Comparison of ENCODE assay signal across 22 cellular contexts in genomic region chr14:34044373-34044637, GRCh38.
A peak's percentile ranks its signal among the peaks of the same experiment; 100 is the strongest.
DNase-seq lines count a peak whose midpoint lies in the region; ATAC-seq, FAIRE-seq and TF ChIP-seq lines count a peak whose summit lies in the region.
"Had no signal": no experiment of that assay in that cellular context is flagged by ENCODE, and none has a peak within 500 bp of the region (broad histone marks: within the 10 kb centered on the region; RNA-seq: fewer than 3 reads in every experiment).

No MANE protein-coding gene starts in this region.

- H2BK12ac ChIP-seq in H9 (ENCODE audit: insufficient read length, low read depth, low read length), result no peak overlapping the region

- POLR2A ChIA-PET in HepG2 (lab: Yijun Ruan, JAX), result interaction anchor here (0.8 to 2.4 kb wide), 17 partner anchors 8 to 135 kb away, joined by 3 to 69 read pairs (median 5); partner anchors contain the start of gene EGLN3

- no peak overlapping the region for H3K14ac ChIP-seq in H9 (ENCODE audit: insufficient read depth, low read length)

- H3K4me3 ChIP-seq in HepG2 (replicated peaks in 1 of 3; ENCODE audit: insufficient read depth in 1 of 3, low read depth in 2 of 3, low read length in 3 of 3) (no peak overlapping the region), small intestine (ENCODE audit: low read depth in 1 of 2, low read length in 2 of 2) (no peak overlapping the region)
- H3K4me3 ChIP-seq: adrenal gland, lower lobe of right lung, stomach, upper lobe of left lung had no signal

- no peak overlapping the region for H3K23ac ChIP-seq in H9 (ENCODE audit: insufficient read length, low read depth, low read length)

- peaks cover 5% of the 10 kb centered on the region for H3K4me1 ChIP-seq in H9 (ENCODE audit: insufficient read depth, low read length)
- peaks cover 75% of the 10 kb centered on the region for H3K4me1 ChIP-seq in HepG2 (ENCODE audit: insufficient read depth, low read length)
- peaks cover 0 to 2% of the 10 kb centered on the region in 2 donors for H3K4me1 ChIP-seq in small intestine (ENCODE audit: control insufficient read depth in 2 of 2, insufficient read depth in 1 of 2, low read depth in 1 of 2, low read length in 1 of 2)
- H3K4me1 ChIP-seq: adrenal gland, lower lobe of right lung, stomach, upper lobe of left lung had no signal

- H2BK120ac ChIP-seq in H9 (ENCODE audit: low read depth, low read length, poor library complexity, severe bottlenecking), result no peak overlapping the region

- H3K27me3 Mint-ChIP-seq in T-helper 1 cell treated with Interleukin-12 subunit alpha and Interleukin-12 subunit beta and Interleukin-4 antibody, amounts not matched to agents 30 μg/mL and 1 μg/mL, for 36 hours (ENCODE audit: low read depth), result no peaks in the 10 kb centered on the region
- 0 out of 2 replicates have a peak, but pooled peaks cover 1% of the 10 kb centered on the region for H3K27me3 Mint-ChIP-seq in H9 (ENCODE audit: low read depth)
- H3K27me3 Mint-ChIP-seq in activated T-helper 17 cell treated with anti-CD3 and anti-CD28 coated beads, Interleukin-2, amount 50 U/mL, for 72 hours, result no peaks in the 10 kb centered on the region
- H3K27me3 Mint-ChIP-seq in nephron progenitor cell (ENCODE audit: low read depth, poor library complexity), result peaks cover 2% of the 10 kb centered on the region
- H3K27me3 Mint-ChIP-seq: activated B cell treated with CpG ODN at 0.5 μM for 24 hours had no signal

- H3K23me2 ChIP-seq in H9 (ENCODE audit: insufficient read length, low read depth, low read length, poor library complexity, severe bottlenecking), result no peaks in the 10 kb centered on the region

- TF ChIP-seq CTCF in H9 (conservative IDR thresholded peaks at IDR 0.05) (no peak), HepG2 (CRISPR knock-in tag; IDR thresholded peaks at IDR 0.05) (no peak), nephron progenitor cell (IDR thresholded peaks at IDR 0.05) (no peak)

- no peak overlapping the region for H2BK5ac ChIP-seq in H9 (ENCODE audit: insufficient read length, low read length)

- BruUV-seq in HepG2 (replicated peaks; lab: Mats Ljungman, UMichigan), result no TSS peak

- TF ChIP-seq POLR2A in HepG2 (IDR thresholded peaks at IDR 0.05; ENCODE audit: insufficient read depth in 1 of 2, low read depth in 2 of 2, low read length in 2 of 2), result no peak

- in situ Hi-C loops in HepG2 (cut with HindIII; ENCODE audit: extremely low pct_ligation_motif_present, low pct_unique_long_range_greater_than_20kb), result loop anchor here (25.0 kb wide), 1 partner anchor 418 kb away; the partner anchor contains the start of gene SPTSSA

- DNase-seq in T-helper 1 cell, result no peak
- no peak for DNase-seq in H9
- DNase-seq in HepG2 (ENCODE audit: low spot score), result no peak
- DNase-seq in small intestine, result no peak
- DNase-seq in nephron progenitor cell, result no peak
- no peak for DNase-seq in activated CD4-positive, CD25-positive, alpha-beta regulatory T cell treated with anti-CD3 and anti-CD28 coated beads, Interleukin-2, amount 50 U/mL, for 72 hours
- DNase-seq: activated B cell treated with CpG ODN at 0.5 μM for 24 hours, adrenal gland, foreskin keratinocyte, hippocampal formation, lower lobe of right lung, NCI-H1417, NCI-H526 treated with DMSO at 0.1 percent for 48 hours, posterior cingulate gyrus, stomach, upper lobe of left lung had no signal

- CTCF ChIA-PET in HepG2 (lab: Yijun Ruan, JAX; ENCODE audit: low intra/inter-chr PET ratio, low total read pairs), result no interaction called here

- no peak overlapping the region for H4K91ac ChIP-seq in H9 (ENCODE audit: insufficient read length, low read depth, low read length)

- no peak overlapping the region for H2BK15ac ChIP-seq in H9 (ENCODE audit: low read depth, low read length)

- no peak overlapping the region for H3K27ac ChIP-seq in H9 (ENCODE audit: insufficient read length, low read depth, low read length)
- peak overlapping the region; percentile 62 for H3K27ac ChIP-seq in HepG2 (ENCODE audit: extremely low read length, insufficient read depth, low read length)
- H3K27ac ChIP-seq in small intestine (ENCODE audit: low read depth in 1 of 2, low read length in 1 of 2), result no peak overlapping the region
- H3K27ac ChIP-seq: 22Rv1, adrenal gland, foreskin keratinocyte, lower lobe of right lung, upper lobe of left lung had no signal

- peak overlapping the region; percentile 4 for H3K18ac ChIP-seq in H9 (ENCODE audit: insufficient read length, low read depth, low read length)

- intact Hi-C loops in HepG2 (cut with micrococcal nuclease; ENCODE audit: unreplicated experiment), result no loop called here

- peak overlapping the region; percentile 36 for H3K4me3 Mint-ChIP-seq in T-helper 1 cell treated with Interleukin-12 subunit alpha and Interleukin-12 subunit beta and Interleukin-4 antibody, amounts not matched to agents 30 μg/mL and 1 μg/mL, for 36 hours
- H3K4me3 Mint-ChIP-seq in H9 (no peak overlapping the region), nephron progenitor cell (no peak overlapping the region)
- H3K4me3 Mint-ChIP-seq in activated T-helper 17 cell treated with anti-CD3 and anti-CD28 coated beads, Interleukin-2, amount 50 U/mL, for 72 hours, result peak overlapping the region; percentile 74
- H3K4me3 Mint-ChIP-seq: activated B cell treated with CpG ODN at 0.5 μM for 24 hours, B cell had no signal

- FAIRE-seq in HepG2 (lab: Jason Lieb, UNC) (no peak), small intestine (lab: Jason Lieb, UNC) (no peak)
- FAIRE-seq: D721Med, H1 had no signal

- H3K79me1 ChIP-seq in H9 (ENCODE audit: insufficient read depth, low read depth, low read length, poor library complexity, severe bottlenecking), result no peaks in the 10 kb centered on the region

- no peak overlapping the region for H3K4ac ChIP-seq in H9 (ENCODE audit: low read depth, low read length)

- H4K8ac ChIP-seq in H9 (replicated peaks; ENCODE audit: insufficient read length, low read depth, low read length), result no peak overlapping the region

- TF ChIP-seq EP300 in HepG2 (IDR thresholded peaks at IDR 0.05; ENCODE audit: low read depth in 2 of 2, low read length in 2 of 2), result no peak
- TF ChIP-seq EP300 in HepG2 (CRISPR knock-in tag; IDR thresholded peaks at IDR 0.05; ENCODE audit: borderline replicate concordance), result no peak

- H3K79me2 ChIP-seq in H9 (ENCODE audit: insufficient read depth, low read length) (no peaks in the 10 kb centered on the region), HepG2 (ENCODE audit: insufficient read depth, low read length) (no peaks in the 10 kb centered on the region)

- no peak overlapping the region for H2AK5ac ChIP-seq in H9 (ENCODE audit: insufficient read length, low read length)

- H4K20me1 ChIP-seq in H9 (ENCODE audit: control insufficient read depth, insufficient read depth, insufficient read length) (no peaks in the 10 kb centered on the region), HepG2 (ENCODE audit: insufficient read depth, low read length) (no peaks in the 10 kb centered on the region)

- H3K4me2 ChIP-seq in H9 (ENCODE audit: insufficient read depth, insufficient read length, low read length) (no peak overlapping the region), HepG2 (ENCODE audit: low read depth, low read length) (0 out of 2 replicates have a peak overlapping the region, but pooled peaks have one; percentile 38)

- no peak for TF ChIP-seq RAD21 in HepG2 (CRISPR knock-in tag; IDR thresholded peaks at IDR 0.05)

- peaks cover 8% of the 10 kb centered on the region for H3K9me3 Mint-ChIP-seq in T-helper 1 cell treated with Interleukin-12 subunit alpha and Interleukin-12 subunit beta and Interleukin-4 antibody, amounts not matched to agents 30 μg/mL and 1 μg/mL, for 36 hours
- H3K9me3 Mint-ChIP-seq in H9 (no peaks in the 10 kb centered on the region), nephron progenitor cell (no peaks in the 10 kb centered on the region)
- H3K9me3 Mint-ChIP-seq in activated T-helper 17 cell treated with anti-CD3 and anti-CD28 coated beads, Interleukin-2, amount 50 U/mL, for 72 hours, result peaks cover 4% of the 10 kb centered on the region
- H3K9me3 Mint-ChIP-seq: activated B cell treated with CpG ODN at 0.5 μM for 24 hours had no signal

- H2BK20ac ChIP-seq in H9 (ENCODE audit: low read depth, low read length, poor library complexity, severe bottlenecking), result no peak overlapping the region

- H3K27me3 ChIP-seq in H9 (ENCODE audit: insufficient read depth, low read length), result no peaks in the 10 kb centered on the region
- no peaks in the 10 kb centered on the region for H3K27me3 ChIP-seq in HepG2 (ENCODE audit: control insufficient read depth in 1 of 2, insufficient read depth in 2 of 2, low read length in 2 of 2)
- no peaks in the 10 kb centered on the region for H3K27me3 ChIP-seq in small intestine (ENCODE audit: control insufficient read depth in 2 of 2, insufficient read depth in 2 of 2, low read length in 2 of 2)
- H3K27me3 ChIP-seq: adrenal gland, foreskin keratinocyte, stomach, upper lobe of left lung had no signal

- peaks cover 21% of the 10 kb centered on the region for H3K36me3 Mint-ChIP-seq in T-helper 1 cell treated with Interleukin-12 subunit alpha and Interleukin-12 subunit beta and Interleukin-4 antibody, amounts not matched to agents 30 μg/mL and 1 μg/mL, for 36 hours (ENCODE audit: low read depth)
- H3K36me3 Mint-ChIP-seq in H9 (ENCODE audit: insufficient read depth in 1 of 3, low read depth in 3 of 3) (no peaks in the 10 kb centered on the region; a peak in 1 of 7 replicates), nephron progenitor cell (ENCODE audit: low read depth) (no peaks in the 10 kb centered on the region)
- H3K36me3 Mint-ChIP-seq in activated T-helper 17 cell treated with anti-CD3 and anti-CD28 coated beads, Interleukin-2, amount 50 U/mL, for 72 hours (ENCODE audit: low read depth), result peaks cover 7% of the 10 kb centered on the region

- peak overlapping the region; percentile 92 for H3K27ac Mint-ChIP-seq in T-helper 1 cell treated with Interleukin-12 subunit alpha and Interleukin-12 subunit beta and Interleukin-4 antibody, amounts not matched to agents 30 μg/mL and 1 μg/mL, for 36 hours
- no peak overlapping the region for H3K27ac Mint-ChIP-seq in H9
- H3K27ac Mint-ChIP-seq in activated T-helper 17 cell treated with anti-CD3 and anti-CD28 coated beads, Interleukin-2, amount 50 U/mL, for 72 hours, result peak overlapping the region; percentile 89
- no peak overlapping the region for H3K27ac Mint-ChIP-seq in nephron progenitor cell
- H3K27ac Mint-ChIP-seq: activated B cell treated with CpG ODN at 0.5 μM for 24 hours, B cell had no signal

- no peaks in the 10 kb centered on the region for H3K9me3 ChIP-seq in H9 (ENCODE audit: control insufficient read depth, low read depth, low read length)
- H3K9me3 ChIP-seq in HepG2 (ENCODE audit: low read length), result no peaks in the 10 kb centered on the region
- H3K9me3 ChIP-seq in small intestine (ENCODE audit: control insufficient read depth, low read depth), result no peaks in the 10 kb centered on the region
- H3K9me3 ChIP-seq: adrenal gland, lower lobe of right lung, stomach, upper lobe of left lung had no signal

- no CpG with 5 or more reads among the region's 4 CpGs for WGBS in H9 (ENCODE audit: extremely low coverage, insufficient read length, low lambda C conversion rate)
- 93% methylated on average over 4 of the region's 4 CpGs for WGBS in HepG2 (ENCODE audit: low lambda C conversion rate)
- WGBS in small intestine, 3 donors, result 95 to 96% (median 95%) methylated on average over 4 of the region's 4 CpGs

- no peak overlapping the region for H4K5ac ChIP-seq in H9 (ENCODE audit: insufficient read length, low read depth, low read length)

- H3K9ac ChIP-seq in H9 (ENCODE audit: extremely low read depth, insufficient read length, low read length) (no peak overlapping the region), HepG2 (ENCODE audit: insufficient read depth, low read depth, low read length) (0 out of 2 replicates have a peak overlapping the region, but pooled peaks have one; percentile 1)

- H3K36me3 ChIP-seq in HepG2 (replicated peaks in 1 of 2; ENCODE audit: control insufficient read depth in 1 of 2, insufficient read depth in 2 of 2, low read length in 2 of 2), result no peaks in the 10 kb centered on the region
- H3K36me3 ChIP-seq in small intestine (ENCODE audit: control insufficient read depth in 2 of 2, insufficient read depth in 2 of 2, low read length in 2 of 2), result no peaks in the 10 kb centered on the region
- H3K36me3 ChIP-seq: adrenal gland, lower lobe of right lung, stomach, upper lobe of left lung had no signal

- no peak overlapping the region for H3T11ph ChIP-seq in H9 (ENCODE audit: low read length)

- H3K4me1 Mint-ChIP-seq in T-helper 1 cell treated with Interleukin-12 subunit alpha and Interleukin-12 subunit beta and Interleukin-4 antibody, amounts not matched to agents 30 μg/mL and 1 μg/mL, for 36 hours (ENCODE audit: low read depth), result peaks cover 67% of the 10 kb centered on the region
- peaks cover 5 to 8% of the 10 kb centered on the region in 2 experiments for H3K4me1 Mint-ChIP-seq in H9
- peaks cover 35% of the 10 kb centered on the region for H3K4me1 Mint-ChIP-seq in activated T-helper 17 cell treated with anti-CD3 and anti-CD28 coated beads, Interleukin-2, amount 50 U/mL, for 72 hours
- peaks cover 11% of the 10 kb centered on the region for H3K4me1 Mint-ChIP-seq in nephron progenitor cell
- H3K4me1 Mint-ChIP-seq: activated B cell treated with CpG ODN at 0.5 μM for 24 hours, B cell had no signal

- H3K56ac ChIP-seq in H9 (ENCODE audit: insufficient read length, low read depth, low read length), result no peak overlapping the region

- H2AFZ ChIP-seq in H9 (ENCODE audit: low read length), result no peak overlapping the region
- no peak overlapping the region for H2AFZ ChIP-seq in HepG2 (ENCODE audit: low read length)

- no peak for ATAC-seq in activated T-helper 17 cell treated with anti-CD3 and anti-CD28 coated beads, Interleukin-2, amount 50 U/mL, for 72 hours (replicated peaks)
- no peak for ATAC-seq in HepG2

Comparison
In these comparisons a context has a peak if more than half of its experiments do, and no peak if none do; other contexts are left out.
1. H3K27ac Mint-ChIP-seq: peak in T-helper 1 cell treated with Interleukin-12 subunit alpha and Interleukin-12 subunit beta and Interleukin-4 antibody, amounts not matched to agents 30 μg/mL and 1 μg/mL, for 36 hours (single experiment) and activated T-helper 17 cell treated with anti-CD3 and anti-CD28 coated beads, Interleukin-2, amount 50 U/mL, for 72 hours (single experiment); none in H9 (0 of 3) and nephron progenitor cell (single experiment).
2. H3K4me3 Mint-ChIP-seq: peak in T-helper 1 cell treated with Interleukin-12 subunit alpha and Interleukin-12 subunit beta and Interleukin-4 antibody, amounts not matched to agents 30 μg/mL and 1 μg/mL, for 36 hours (single experiment) and activated T-helper 17 cell treated with anti-CD3 and anti-CD28 coated beads, Interleukin-2, amount 50 U/mL, for 72 hours (single experiment); none in H9 (0 of 2) and nephron progenitor cell (single experiment).